In the genomic region with DNA sequence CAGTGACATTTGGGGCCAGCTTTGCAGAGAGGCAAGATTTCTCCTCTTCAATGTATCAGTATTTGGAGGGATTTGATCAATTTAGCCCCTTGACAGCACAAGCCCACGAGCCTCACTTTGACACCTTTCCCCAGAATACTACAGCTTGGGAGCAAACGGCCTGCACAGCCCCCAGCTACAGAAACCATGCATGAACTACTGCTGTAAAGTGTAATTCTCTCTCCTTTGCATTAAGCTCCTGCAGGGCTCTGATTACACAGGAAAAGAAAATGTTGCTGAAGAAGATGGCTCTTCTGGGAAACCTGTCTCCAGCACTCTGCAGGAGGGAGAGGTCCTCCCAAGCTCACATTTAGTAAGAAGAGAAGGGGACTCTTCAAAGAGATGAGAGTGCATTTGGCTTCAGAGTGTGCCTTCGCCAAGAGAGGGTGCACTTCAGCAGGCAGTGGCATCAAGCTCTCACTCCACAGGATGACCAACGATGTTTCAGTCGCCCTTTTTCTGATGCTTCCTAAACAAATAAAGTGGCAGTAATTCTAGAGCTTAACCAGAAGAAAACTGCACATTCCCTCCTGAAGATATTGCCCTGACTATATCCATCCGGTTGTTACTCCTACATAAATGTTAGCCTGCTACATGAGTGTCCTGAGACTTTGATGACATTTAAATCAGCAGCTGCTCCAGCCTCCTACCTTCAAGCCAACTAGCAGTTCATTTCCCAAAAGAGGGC, we compare ENCODE assay signal across 8 cellular contexts.
DNase-seq lines count a peak whose midpoint lies in the region; ATAC-seq, FAIRE-seq and TF ChIP-seq lines count a peak whose summit lies in the region.

No MANE protein-coding gene starts in this region.

- TF ChIP-seq EP300 in gastroesophageal sphincter (IDR thresholded peaks at IDR 0.05): no peak

- H2AFZ ChIP-seq in GM23338 (no peak overlapping the region), smooth muscle cell (ENCODE audit: low read depth) (no peak overlapping the region)

- FAIRE-seq in urothelium cell line (lab: Jason Lieb, UNC): no peak

- no peak overlapping the region for H3K9ac ChIP-seq in smooth muscle cell (ENCODE audit: low read depth)

- H3F3A ChIP-seq in GM23338 (replicated peaks; ENCODE audit: low read depth) (no peaks in the 10 kb centered on the region), smooth muscle cell (ENCODE audit: low read depth) (no peaks in the 10 kb centered on the region)

- no peaks in the 10 kb centered on the region for H3K9me3 ChIP-seq in BE2C
- H3K9me3 ChIP-seq in gastroesophageal sphincter: peaks cover 0 to 5% (median 0%) of the 10 kb centered on the region in 3 donors
- no peaks in the 10 kb centered on the region for H3K9me3 ChIP-seq in smooth muscle cell (replicated peaks; ENCODE audit: low read depth)

- no peaks in the 10 kb centered on the region; the same call in 2 of the 3 replicates for H3K9me3 Mint-ChIP-seq in GM23338

- H3K4me1 ChIP-seq in BE2C (no peaks in the 10 kb centered on the region), GM23338 (ENCODE audit: insufficient read depth) (peaks cover 12% of the 10 kb centered on the region), gastroesophageal sphincter (peaks cover 0 to 8% (median 0%) of the 10 kb centered on the region in 3 donors), smooth muscle cell (ENCODE audit: low read depth) (no peaks in the 10 kb centered on the region)

- WGBS in gastroesophageal sphincter (ENCODE audit: low coverage in 1 of 2), 2 donors: 20 to 25% methylated on average over 4 to 6 of the region's 6 CpGs
- WGBS in smooth muscle cell (ENCODE audit: low lambda C conversion rate): 48% methylated on average over 6 of the region's 6 CpGs

- H3K9me2 ChIP-seq in GM23338 (ENCODE audit: insufficient read depth): peaks cover 2% of the 10 kb centered on the region

- no peak overlapping the region for H3K27ac ChIP-seq in GM23338 (ENCODE audit: low read depth)
- H3K27ac ChIP-seq in gastroesophageal sphincter: no peak overlapping the region
- H3K27ac ChIP-seq in smooth muscle cell (ENCODE audit: low read depth): no peak overlapping the region

- H3K4me3 ChIP-seq in BE2C (ENCODE audit: low read depth, low read length): no peak overlapping the region
- no peak overlapping the region for H3K4me3 ChIP-seq in GM23338
- H3K4me3 ChIP-seq in gastroesophageal sphincter: no peak overlapping the region
- no peak overlapping the region for H3K4me3 ChIP-seq in smooth muscle cell

- H3K36me3 Mint-ChIP-seq in GM23338 (ENCODE audit: low read depth): no peaks in the 10 kb centered on the region; the same call in 1 of the 3 replicates

- ATAC-seq in GM23338 (peak; percentile 87), gastroesophageal sphincter (peak; percentile 70), HG03175 (IDR thresholded peaks at IDR 0.05; ENCODE audit: unreplicated experiment) (no peak), GM19455 (IDR thresholded peaks at IDR 0.05; ENCODE audit: unreplicated experiment) (no peak)

- H4K20me1 ChIP-seq in GM23338 (replicated peaks; ENCODE audit: insufficient read depth) (no peaks in the 10 kb centered on the region), smooth muscle cell (ENCODE audit: low read depth) (no peaks in the 10 kb centered on the region)

- no peak for DNase-seq in BE2C
- peak; percentile 22 for DNase-seq in GM23338 (ENCODE audit: low spot score)
- DNase-seq in UCSD-AML1 (lab: John Stamatoyannopoulos, UW; ENCODE audit: unreplicated experiment): peak; percentile 33
- no peak for DNase-seq in smooth muscle cell (lab: John Stamatoyannopoulos, UW; ENCODE audit: unreplicated experiment)
- DNase-seq in urothelium cell line (ENCODE audit: low spot score): no peak

- H3K79me2 ChIP-seq in GM23338 (replicated peaks; ENCODE audit: insufficient read depth): no peaks in the 10 kb centered on the region
- no peaks in the 10 kb centered on the region for H3K79me2 ChIP-seq in smooth muscle cell (ENCODE audit: low read depth)

- peaks cover 1% of the 10 kb centered on the region for H3K27me3 Mint-ChIP-seq in GM23338 (ENCODE audit: insufficient read depth, low read depth, poor library complexity)

- no peaks in the 10 kb centered on the region for H3K27me3 ChIP-seq in BE2C
- no peaks in the 10 kb centered on the region for H3K27me3 ChIP-seq in GM23338 (ENCODE audit: insufficient read depth)
- H3K27me3 ChIP-seq in gastroesophageal sphincter: no peaks in the 10 kb centered on the region
- H3K27me3 ChIP-seq in smooth muscle cell (ENCODE audit: low read depth): no peaks in the 10 kb centered on the region

- no peak overlapping the region for H3K4me3 Mint-ChIP-seq in GM23338

- H3K27ac Mint-ChIP-seq in GM23338: no peak overlapping the region

- peaks cover 15% of the 10 kb centered on the region; the same call in 2 of the 3 replicates for H3K4me1 Mint-ChIP-seq in GM23338

- H3K36me3 ChIP-seq in BE2C (no peaks in the 10 kb centered on the region), GM23338 (ENCODE audit: insufficient read depth) (no peaks in the 10 kb centered on the region), gastroesophageal sphincter (no peaks in the 10 kb centered on the region), smooth muscle cell (ENCODE audit: low read depth) (no peaks in the 10 kb centered on the region)

- TF ChIP-seq CTCF in BE2C (IDR thresholded peaks at IDR 0.05; ENCODE audit: low read depth, low read length): peak; percentile 25
- TF ChIP-seq CTCF in GM23338 (conservative IDR thresholded peaks at IDR 0.05; ENCODE audit: low read depth in 2 of 2): peak; percentile 32 to 69; a peak in 2 of 4 replicates
- TF ChIP-seq CTCF in gastroesophageal sphincter (IDR thresholded peaks at IDR 0.05): peak; percentile 15 to 65 (median 62)
- peak; percentile 35 for TF ChIP-seq CTCF in smooth muscle cell (IDR thresholded peaks at IDR 0.05; ENCODE audit: borderline replicate concordance, insufficient read depth, poor library complexity, severe bottlenecking)

- TF ChIP-seq POLR2A in gastroesophageal sphincter (IDR thresholded peaks at IDR 0.05): no peak

- H3K4me2 ChIP-seq in GM23338 (no peak overlapping the region), smooth muscle cell (no peak overlapping the region)

TF ChIP-seq in GM23338, 12 proteins besides CTCF, POLR2A, EP300 and RAD21:
- no peak for TF ChIP-seq ZNF114 (CRISPR knock-in tag; IDR thresholded peaks at IDR 0.05)
- TF ChIP-seq ZNF331 (CRISPR knock-in tag; IDR thresholded peaks at IDR 0.05; ENCODE audit: low read depth): no peak
- no peak for TF ChIP-seq JUNB (IDR thresholded peaks at IDR 0.05; ENCODE audit: unreplicated experiment)
- TF ChIP-seq NANOG (IDR thresholded peaks at IDR 0.05; ENCODE audit: borderline replicate concordance): no peak
- TF ChIP-seq, protein P1, sequence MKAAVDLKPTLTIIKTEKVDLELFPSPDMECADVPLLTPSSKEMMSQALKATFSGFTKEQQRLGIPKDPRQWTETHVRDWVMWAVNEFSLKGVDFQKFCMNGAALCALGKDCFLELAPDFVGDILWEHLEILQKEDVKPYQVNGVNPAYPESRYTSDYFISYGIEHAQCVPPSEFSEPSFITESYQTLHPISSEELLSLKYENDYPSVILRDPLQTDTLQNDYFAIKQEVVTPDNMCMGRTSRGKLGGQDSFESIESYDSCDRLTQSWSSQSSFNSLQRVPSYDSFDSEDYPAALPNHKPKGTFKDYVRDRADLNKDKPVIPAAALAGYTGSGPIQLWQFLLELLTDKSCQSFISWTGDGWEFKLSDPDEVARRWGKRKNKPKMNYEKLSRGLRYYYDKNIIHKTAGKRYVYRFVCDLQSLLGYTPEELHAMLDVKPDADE (IDR thresholded peaks at IDR 0.05): no peak
- no peak for TF ChIP-seq CREB1 (CRISPR knock-in tag; IDR thresholded peaks at IDR 0.05; ENCODE audit: low read depth)
- TF ChIP-seq, protein P2, sequence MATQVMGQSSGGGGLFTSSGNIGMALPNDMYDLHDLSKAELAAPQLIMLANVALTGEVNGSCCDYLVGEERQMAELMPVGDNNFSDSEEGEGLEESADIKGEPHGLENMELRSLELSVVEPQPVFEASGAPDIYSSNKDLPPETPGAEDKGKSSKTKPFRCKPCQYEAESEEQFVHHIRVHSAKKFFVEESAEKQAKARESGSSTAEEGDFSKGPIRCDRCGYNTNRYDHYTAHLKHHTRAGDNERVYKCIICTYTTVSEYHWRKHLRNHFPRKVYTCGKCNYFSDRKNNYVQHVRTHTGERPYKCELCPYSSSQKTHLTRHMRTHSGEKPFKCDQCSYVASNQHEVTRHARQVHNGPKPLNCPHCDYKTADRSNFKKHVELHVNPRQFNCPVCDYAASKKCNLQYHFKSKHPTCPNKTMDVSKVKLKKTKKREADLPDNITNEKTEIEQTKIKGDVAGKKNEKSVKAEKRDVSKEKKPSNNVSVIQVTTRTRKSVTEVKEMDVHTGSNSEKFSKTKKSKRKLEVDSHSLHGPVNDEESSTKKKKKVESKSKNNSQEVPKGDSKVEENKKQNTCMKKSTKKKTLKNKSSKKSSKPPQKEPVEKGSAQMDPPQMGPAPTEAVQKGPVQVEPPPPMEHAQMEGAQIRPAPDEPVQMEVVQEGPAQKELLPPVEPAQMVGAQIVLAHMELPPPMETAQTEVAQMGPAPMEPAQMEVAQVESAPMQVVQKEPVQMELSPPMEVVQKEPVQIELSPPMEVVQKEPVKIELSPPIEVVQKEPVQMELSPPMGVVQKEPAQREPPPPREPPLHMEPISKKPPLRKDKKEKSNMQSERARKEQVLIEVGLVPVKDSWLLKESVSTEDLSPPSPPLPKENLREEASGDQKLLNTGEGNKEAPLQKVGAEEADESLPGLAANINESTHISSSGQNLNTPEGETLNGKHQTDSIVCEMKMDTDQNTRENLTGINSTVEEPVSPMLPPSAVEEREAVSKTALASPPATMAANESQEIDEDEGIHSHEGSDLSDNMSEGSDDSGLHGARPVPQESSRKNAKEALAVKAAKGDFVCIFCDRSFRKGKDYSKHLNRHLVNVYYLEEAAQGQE (IDR thresholded peaks at IDR 0.05; ENCODE audit: unreplicated experiment): no peak
- no peak for TF ChIP-seq EZH2phosphoT487 (IDR thresholded peaks at IDR 0.05; ENCODE audit: unreplicated experiment)

Comparison
In these comparisons a context has a peak if more than half of its experiments do, and no peak if none do; other contexts are left out.
1. DNase-seq: peak in GM23338 (single experiment) and UCSD-AML1 (single experiment); none in BE2C (single experiment), smooth muscle cell (single experiment) and urothelium cell line (single experiment).
2. ATAC-seq: peak in GM23338 (single experiment) and gastroesophageal sphincter (single experiment); none in HG03175 (single experiment) and GM19455 (single experiment).
3. Peak in every context shown above with its lines, with median percentiles within 50 percentile points of each other: CTCF ChIP-seq.